In genomic region chr17:17413215-17413792, GRCh38 we compare ENCODE assay signal across 22 cellular contexts.
DNase-seq lines count a peak whose midpoint lies in the region; ATAC-seq and TF ChIP-seq lines count a peak whose summit lies in the region.
"Had no signal": no experiment of that assay in that cellular context is flagged by ENCODE, and none has a peak within 500 bp of the region (broad histone marks: within the 10 kb centered on the region; RNA-seq: fewer than 3 reads in every experiment).

No MANE protein-coding gene starts in this region.

- no peaks in the 10 kb centered on the region for H3K36me3 ChIP-seq in BLaER1
- H3K36me3 ChIP-seq in OCI-LY3 (replicated peaks; ENCODE audit: low read depth, low read length): no peaks in the 10 kb centered on the region
- no peaks in the 10 kb centered on the region for H3K36me3 ChIP-seq in sigmoid colon
- no peaks in the 10 kb centered on the region for H3K36me3 ChIP-seq in Peyer's patch
- H3K36me3 ChIP-seq: lower lobe of right lung, MG63, upper lobe of left lung had no signal

- no peaks in the 10 kb centered on the region for H3K27me3 ChIP-seq in BLaER1
- no peaks in the 10 kb centered on the region for H3K27me3 ChIP-seq in OCI-LY3 (ENCODE audit: low read depth, low read length)
- H3K27me3 ChIP-seq in sigmoid colon: peaks cover 0 to 12% (median 0%) of the 10 kb centered on the region in 3 donors
- no peaks in the 10 kb centered on the region for H3K27me3 ChIP-seq in Peyer's patch
- H3K27me3 ChIP-seq: hepatocyte, MG63, upper lobe of left lung had no signal

- TF ChIP-seq POLR2A in sigmoid colon (IDR thresholded peaks at IDR 0.05): no peak
- TF ChIP-seq POLR2A in Peyer's patch (IDR thresholded peaks at IDR 0.05): no peak

- 0 out of 2 replicates have a peak overlapping the region, but pooled peaks have one; percentile 81 for H2AFZ ChIP-seq in OCI-LY3 (ENCODE audit: low read depth, low read length)
- H2AFZ ChIP-seq: hepatocyte had no signal

- H3K4me3 ChIP-seq in BLaER1: no peak overlapping the region
- H3K4me3 ChIP-seq in OCI-LY3 (ENCODE audit: low read length): peak overlapping the region; percentile 79
- no peak overlapping the region for H3K4me3 ChIP-seq in sigmoid colon
- H3K4me3 ChIP-seq in Peyer's patch: no peak overlapping the region
- H3K4me3 ChIP-seq: hepatocyte, lower lobe of right lung, upper lobe of left lung had no signal

- H4K20me1 ChIP-seq in BLaER1: no peaks in the 10 kb centered on the region
- no peaks in the 10 kb centered on the region for H4K20me1 ChIP-seq in OCI-LY3 (ENCODE audit: insufficient read depth, low read length)

- peak overlapping the region; percentile 54; the same call in 1 of the 2 replicates for H3K27ac ChIP-seq in BLaER1
- peak overlapping the region; percentile 91 for H3K27ac ChIP-seq in OCI-LY3 (ENCODE audit: low read length)
- no peak overlapping the region for H3K27ac ChIP-seq in sigmoid colon
- H3K27ac ChIP-seq in Peyer's patch: no peak overlapping the region
- H3K27ac ChIP-seq: hepatocyte, lower lobe of right lung, upper lobe of left lung had no signal

- intact Hi-C loops in sigmoid colon (cut with DNase I): no loop called here
- intact Hi-C loops in left cardiac atrium (cut with DNase I): loop anchor here in 1 of 2 donors (10.0 kb wide), 1 partner anchor 61 kb away; the partner anchor contains the start of gene MED9

- no peaks in the 10 kb centered on the region; the same call in 1 of the 2 replicates for H3K9me3 ChIP-seq in BLaER1
- H3K9me3 ChIP-seq in OCI-LY3 (ENCODE audit: insufficient read depth, low read length): 0 out of 2 replicates have a peak, but pooled peaks cover 5% of the 10 kb centered on the region
- no peaks in the 10 kb centered on the region for H3K9me3 ChIP-seq in sigmoid colon
- H3K9me3 ChIP-seq in Peyer's patch: no peaks in the 10 kb centered on the region
- H3K9me3 ChIP-seq: lower lobe of right lung, MG63, upper lobe of left lung had no signal

- H3K4me1 ChIP-seq in BLaER1 (peaks cover 83% of the 10 kb centered on the region), OCI-LY3 (ENCODE audit: low read length) (peaks cover 30% of the 10 kb centered on the region), sigmoid colon (peaks cover 0 to 11% (median 3%) of the 10 kb centered on the region in 4 donors), Peyer's patch (peaks cover 0 to 4% (median 1%) of the 10 kb centered on the region in 4 donors)

- H3K9ac ChIP-seq in BLaER1: no peak overlapping the region
- 0 out of 2 replicates have a peak overlapping the region, but pooled peaks have one; percentile 81 for H3K9ac ChIP-seq in OCI-LY3 (ENCODE audit: low read length)

- no peaks in the 10 kb centered on the region for H3K79me2 ChIP-seq in OCI-LY3 (ENCODE audit: low read length)
- H3K79me2 ChIP-seq: hepatocyte had no signal

- 36 to 80% methylated on average over 6 of the region's 6 CpGs for WGBS in sigmoid colon, 2 donors

- no peak for TF ChIP-seq CTCF in OCI-LY3 (IDR thresholded peaks at IDR 0.05; ENCODE audit: low read depth, low read length)
- no peak for TF ChIP-seq CTCF in sigmoid colon (IDR thresholded peaks at IDR 0.05)
- no peak for TF ChIP-seq CTCF in Peyer's patch (IDR thresholded peaks at IDR 0.05)

- TF ChIP-seq EP300 in sigmoid colon (IDR thresholded peaks at IDR 0.05): no peak

- H3K4me2 ChIP-seq in BLaER1: peak overlapping the region; percentile 79
- peak overlapping the region; percentile 99 for H3K4me2 ChIP-seq in OCI-LY3 (ENCODE audit: low read length)
- H3K4me2 ChIP-seq: hepatocyte had no signal

- DNase-seq in sigmoid colon: peak; percentile 1
- DNase-seq in COLO829 (ENCODE audit: low spot score): no peak
- no peak for DNase-seq in Peyer's patch
- no peak for DNase-seq in left cardiac atrium
- DNase-seq: activated CD4-positive, alpha-beta T cell treated with anti-CD3 and anti-CD28 coated beads for 48 hours; activated CD8-positive, alpha-beta memory T cell treated with anti-CD3 and anti-CD28 coated beads, Interleukin-2, amount 10 ng/mL, durations not matched to agents 7 days and 5 days; activated naive CD8-positive, alpha-beta T cell treated with anti-CD3 and anti-CD28 coated beads, Interleukin-2, amount 10 ng/mL, durations not matched to agents 7 days and 5 days; cortex of kidney; foreskin fibroblast; lower lobe of right lung; MG63; NCI-H1436 treated with DMSO at 0.1 percent for 48 hours; NCI-H2171; NCI-H748 treated with DMSO at 0.1 percent for 48 hours; SHP77 treated with DMSO at 0.1 percent for 48 hours; T-helper 1 cell; upper lobe of left lung had no signal

- ATAC-seq in esophagus mucosa (peak; percentile 4), GM19351 (IDR thresholded peaks at IDR 0.05; ENCODE audit: unreplicated experiment) (no peak), left cardiac atrium (no peak)
- ATAC-seq: activated CD8-positive, alpha-beta memory T cell treated with anti-CD3 and anti-CD28 coated beads, Interleukin-2, amount 10 ng/mL, durations not matched to agents 7 days and 5 days; lower lobe of right lung had no signal

Comparison
In these comparisons a context has a peak if more than half of its experiments do, and no peak if none do; other contexts are left out.
1. H3K27ac ChIP-seq: peak in BLaER1 (single experiment) and OCI-LY3 (single experiment); none in sigmoid colon (0 of 4) and Peyer's patch (0 of 4).